ENCODE assay signal across 22 cellular contexts in genomic region chr5:18003784-18004183, GRCh38.
DNase-seq lines count a peak whose midpoint lies in the region; ATAC-seq, FAIRE-seq and TF ChIP-seq lines count a peak whose summit lies in the region.
"Had no signal": no experiment of that assay in that cellular context is flagged by ENCODE, and none has a peak within 500 bp of the region (broad histone marks: within the 10 kb centered on the region; RNA-seq: fewer than 3 reads in every experiment).

No MANE protein-coding gene starts in this region.

- H3F3A ChIP-seq in PC-3 (ENCODE audit: low read length, unreplicated experiment): no peaks in the 10 kb centered on the region

- H3K36me3 Mint-ChIP-seq in stimulated activated naive B cell treated with anti-CD40 and anti-IgM and Interleukin-4, amounts not matched to agents 10 μg/mL and 1 μg/mL and 100 μg/mL, for 72 hours: no peaks in the 10 kb centered on the region
- H3K36me3 Mint-ChIP-seq: CD14-positive monocyte; CD4-positive, alpha-beta memory T cell; CD4-positive, CD25-positive, alpha-beta regulatory T cell; CD8-positive, alpha-beta memory T cell had no signal

- peaks cover 18% of the 10 kb centered on the region for H3K4me1 ChIP-seq in PC-3 (ENCODE audit: insufficient read depth, low read length)
- H3K4me1 ChIP-seq: BE2C had no signal

- H4K20me1 ChIP-seq in PC-3 (ENCODE audit: low read length): no peaks in the 10 kb centered on the region
- H4K20me1 ChIP-seq: BLaER1 had no signal

- no peaks in the 10 kb centered on the region for H3K27me3 Mint-ChIP-seq in stimulated activated naive B cell treated with anti-CD40 and anti-IgM and Interleukin-4, amounts not matched to agents 10 μg/mL and 1 μg/mL and 100 μg/mL, for 72 hours
- H3K27me3 Mint-ChIP-seq: CD4-positive, alpha-beta memory T cell; CD4-positive, CD25-positive, alpha-beta regulatory T cell; CD8-positive, alpha-beta memory T cell had no signal

- no peak overlapping the region for H3K4me3 Mint-ChIP-seq in stimulated activated naive B cell treated with anti-CD40 and anti-IgM and Interleukin-4, amounts not matched to agents 10 μg/mL and 1 μg/mL and 100 μg/mL, for 72 hours
- H3K4me3 Mint-ChIP-seq: CD14-positive monocyte; CD4-positive, alpha-beta memory T cell; CD4-positive, CD25-positive, alpha-beta regulatory T cell; CD8-positive, alpha-beta memory T cell had no signal

- H3K9ac ChIP-seq in PC-3 (ENCODE audit: low read length): no peak overlapping the region
- H3K9ac ChIP-seq: BLaER1 had no signal

- no peak overlapping the region; the same call in 1 of the 2 replicates for H2AFZ ChIP-seq in PC-3 (ENCODE audit: low read length)

- H3K79me2 ChIP-seq in PC-3 (ENCODE audit: low read length): no peaks in the 10 kb centered on the region

- H3K4me2 ChIP-seq in PC-3 (ENCODE audit: low read length): peak overlapping the region; percentile 36
- H3K4me2 ChIP-seq: BLaER1 had no signal

- TF ChIP-seq CTCF in PC-3 (conservative IDR thresholded peaks at IDR 0.05; ENCODE audit: low read depth, low read length) (no peak), bronchial epithelial cell (IDR thresholded peaks at IDR 0.05; ENCODE audit: insufficient read depth, low read length, severe bottlenecking) (no peak), D721Med (IDR thresholded peaks at IDR 0.05; ENCODE audit: insufficient read depth, missing control alignments) (no peak)

- no peaks in the 10 kb centered on the region for H3K36me3 ChIP-seq in PC-3 (ENCODE audit: low read depth, low read length)
- no peaks in the 10 kb centered on the region for H3K36me3 ChIP-seq in bronchial epithelial cell (ENCODE audit: control insufficient read depth, insufficient read depth, low read length)
- H3K36me3 ChIP-seq: BE2C, BLaER1 had no signal

- POLR2A ChIA-PET in PC-3 (lab: Charles Lee; ENCODE audit: unreplicated experiment): no interaction called here

- ATAC-seq in PC-3: peak; percentile 92
- no peak for ATAC-seq in stimulated activated naive B cell treated with anti-CD40 and anti-IgM and Interleukin-4, amounts not matched to agents 10 μg/mL and 1 μg/mL and 100 μg/mL, for 72 hours (replicated peaks)

- intact Hi-C loops in PC-3 (cut with micrococcal nuclease): no loop called here

- peaks cover 1 to 5% of the 10 kb centered on the region in 2 donors for H3K4me1 Mint-ChIP-seq in stimulated activated naive B cell treated with anti-CD40 and anti-IgM and Interleukin-4, amounts not matched to agents 10 μg/mL and 1 μg/mL and 100 μg/mL, for 72 hours
- H3K4me1 Mint-ChIP-seq: CD4-positive, alpha-beta memory T cell; CD4-positive, CD25-positive, alpha-beta regulatory T cell; CD8-positive, alpha-beta memory T cell had no signal

- no peaks in the 10 kb centered on the region for H3K9me2 ChIP-seq in PC-3 (replicated peaks; ENCODE audit: low read length)

- no peak overlapping the region for H3K4me3 ChIP-seq in PC-3 (ENCODE audit: low read length)
- H3K4me3 ChIP-seq in bronchial epithelial cell (ENCODE audit: low read depth, low read length): no peak overlapping the region
- H3K4me3 ChIP-seq: BLaER1 had no signal

- DNase-seq in PC-3: peak; percentile 71
- peak; percentile 26 for DNase-seq in bronchial epithelial cell (ENCODE audit: low read depth)
- peak; percentile 14 for DNase-seq in epithelial cell of prostate (ENCODE audit: low read depth, low spot score)
- no peak for DNase-seq in effector CD8-positive, alpha-beta T cell (lab: John Stamatoyannopoulos, UW)
- DNase-seq in D721Med (ENCODE audit: insufficient read length, low spot score): no peak
- no peak for DNase-seq in stimulated activated naive B cell treated with anti-CD40 and anti-IgM and Interleukin-4, amounts not matched to agents 10 μg/mL and 1 μg/mL and 100 μg/mL, for 72 hours
- DNase-seq: 8988T; ACHN; BE2C; C1 segment of cervical spinal cord; CD4-positive, alpha-beta memory T cell; CD4-positive, CD25-positive, alpha-beta regulatory T cell; CD8-positive, alpha-beta memory T cell; COR-L47; DMS79 treated with DMSO at 0.1 percent for 48 hours; GF-D8 had no signal

- BruUV-seq in PC-3 (replicated peaks; lab: Mats Ljungman, UMichigan): no TSS peak

- no peaks in the 10 kb centered on the region for H3K27me3 ChIP-seq in PC-3 (ENCODE audit: low read length)
- H3K27me3 ChIP-seq in bronchial epithelial cell (ENCODE audit: control insufficient read depth, insufficient read depth, low read length): no peaks in the 10 kb centered on the region
- H3K27me3 ChIP-seq: BE2C, BLaER1 had no signal

- H3K27ac ChIP-seq in PC-3 (ENCODE audit: low read length): peak overlapping the region; percentile 39
- H3K27ac ChIP-seq in epithelial cell of prostate: no peak overlapping the region
- H3K27ac ChIP-seq: BLaER1 had no signal

- H3K9me3 ChIP-seq in PC-3 (ENCODE audit: low read length): no peaks in the 10 kb centered on the region
- H3K9me3 ChIP-seq: BE2C had no signal

- no peak overlapping the region for H3K27ac Mint-ChIP-seq in stimulated activated naive B cell treated with anti-CD40 and anti-IgM and Interleukin-4, amounts not matched to agents 10 μg/mL and 1 μg/mL and 100 μg/mL, for 72 hours
- H3K27ac Mint-ChIP-seq: CD14-positive monocyte; CD4-positive, alpha-beta memory T cell; CD4-positive, CD25-positive, alpha-beta regulatory T cell; CD8-positive, alpha-beta memory T cell had no signal

- peaks cover 0 to 6% of the 10 kb centered on the region in 2 donors for H3K9me3 Mint-ChIP-seq in stimulated activated naive B cell treated with anti-CD40 and anti-IgM and Interleukin-4, amounts not matched to agents 10 μg/mL and 1 μg/mL and 100 μg/mL, for 72 hours

- CTCF ChIA-PET in PC-3 (lab: Charles Lee): no interaction called here

- FAIRE-seq in bronchial epithelial cell (lab: Jason Lieb, UNC) (no peak), D721Med (lab: Jason Lieb, UNC) (no peak)
- FAIRE-seq: A204.1, G401.6, GM12891, GM19239 had no signal

Comparison
In these comparisons a context has a peak if more than half of its experiments do, and no peak if none do; other contexts are left out.
1. DNase-seq: peak in PC-3 (single experiment), bronchial epithelial cell (single experiment) and epithelial cell of prostate (single experiment); none in effector CD8-positive, alpha-beta T cell (single experiment), D721Med (single experiment) and stimulated activated naive B cell treated with anti-CD40 and anti-IgM and Interleukin-4, amounts not matched to agents 10 μg/mL and 1 μg/mL and 100 μg/mL, for 72 hours (single experiment).